In the genomic region with DNA sequence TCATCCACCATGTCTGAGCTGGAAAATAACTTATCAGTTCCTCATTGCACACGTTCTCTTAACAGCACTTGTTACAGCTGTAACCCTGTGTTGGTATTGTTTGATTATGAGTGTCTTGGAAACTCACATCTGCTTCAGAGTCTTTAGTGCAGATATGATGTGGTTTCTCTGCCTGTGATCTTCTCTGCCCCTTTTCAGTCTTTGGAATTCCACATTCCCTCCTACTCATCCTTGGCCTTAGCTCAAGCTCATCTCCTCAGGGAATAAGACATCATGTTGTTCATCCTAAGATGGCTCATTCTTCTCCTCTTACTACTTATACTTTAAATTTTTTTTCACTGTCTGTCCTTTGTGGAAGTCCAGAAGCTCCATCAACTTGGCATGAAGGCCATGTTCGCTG, we compare ENCODE assay signal across 22 cellular contexts.
DNase-seq lines count a peak whose midpoint lies in the region; ATAC-seq and TF ChIP-seq lines count a peak whose summit lies in the region.
"Had no signal": no experiment of that assay in that cellular context is flagged by ENCODE, and none has a peak within 500 bp of the region (broad histone marks: within the 10 kb centered on the region; RNA-seq: fewer than 3 reads in every experiment).

No MANE protein-coding gene starts in this region.

- no peak overlapping the region for H3K4me3 ChIP-seq in fibroblast of mammary gland (ENCODE audit: control insufficient read depth, low read depth, low read length)
- H3K4me3 ChIP-seq in mucosa of descending colon, result no peak overlapping the region
- H3K4me3 ChIP-seq: BLaER1 treated with 17β-estradiol and CSF1 and Interleukin-3, amounts not matched to agents 10 nM and 100 nM; SJSA1 had no signal

- TF ChIP-seq CTCF in fibroblast of mammary gland (conservative IDR thresholded peaks at IDR 0.05; ENCODE audit: control insufficient read depth, insufficient read depth, low read depth, low read length) (no peak), mucosa of descending colon (IDR thresholded peaks at IDR 0.05) (no peak)

- H3K36me3 ChIP-seq in mucosa of descending colon (ENCODE audit: low read depth), result no peaks in the 10 kb centered on the region
- H3K36me3 ChIP-seq: BLaER1 treated with 17β-estradiol and CSF1 and Interleukin-3, amounts not matched to agents 10 nM and 100 nM; SJSA1 had no signal

- no peak overlapping the region for H3K27ac Mint-ChIP-seq in stimulated activated naive CD8-positive, alpha-beta T cell treated with anti-CD3 and anti-CD28 coated beads, Interleukin-15, amount 100 ng/mL, for 72 hours
- H3K27ac Mint-ChIP-seq: CD4-positive, alpha-beta memory T cell; H9 had no signal

- ATAC-seq in mucosa of descending colon (peak; percentile 61), HG03280 (IDR thresholded peaks at IDR 0.05; ENCODE audit: unreplicated experiment) (no peak), HG03432 (IDR thresholded peaks at IDR 0.05; ENCODE audit: unreplicated experiment) (no peak)
- no peak for ATAC-seq in stimulated activated naive CD8-positive, alpha-beta T cell treated with anti-CD3 and anti-CD28 coated beads, Interleukin-15, amount 100 ng/mL, for 72 hours
- ATAC-seq: Right ventricle myocardium inferior had no signal

- intact Hi-C loops in mucosa of descending colon (cut with DNase I, micrococcal nuclease), result loop anchor here in 1 of 2 donors (10.0 kb wide), 1 partner anchor 439 kb away; no protein-coding TSS in a partner anchor

- no peak overlapping the region for H3K4me3 Mint-ChIP-seq in stimulated activated naive CD8-positive, alpha-beta T cell treated with anti-CD3 and anti-CD28 coated beads, Interleukin-15, amount 100 ng/mL, for 72 hours
- H3K4me3 Mint-ChIP-seq: CD4-positive, alpha-beta memory T cell; H9 had no signal

- H3K4me1 ChIP-seq in mucosa of descending colon (ENCODE audit: low read depth), result peaks cover 7% of the 10 kb centered on the region
- H3K4me1 ChIP-seq: BLaER1 treated with 17β-estradiol and CSF1 and Interleukin-3, amounts not matched to agents 10 nM and 100 nM; Caco-2 had no signal

- no peaks in the 10 kb centered on the region for H3K4me1 Mint-ChIP-seq in stimulated activated naive CD8-positive, alpha-beta T cell treated with anti-CD3 and anti-CD28 coated beads, Interleukin-15, amount 100 ng/mL, for 72 hours

- H3K27me3 Mint-ChIP-seq in stimulated activated naive CD8-positive, alpha-beta T cell treated with anti-CD3 and anti-CD28 coated beads, Interleukin-15, amount 100 ng/mL, for 72 hours, result peaks cover 43% of the 10 kb centered on the region

- no peaks in the 10 kb centered on the region for H3K9me3 ChIP-seq in mucosa of descending colon
- H3K9me3 ChIP-seq: BLaER1 treated with 17β-estradiol and CSF1 and Interleukin-3, amounts not matched to agents 10 nM and 100 nM; Caco-2; SJSA1 had no signal

- peak; percentile 4 for DNase-seq in EL
- peak; percentile 83 for DNase-seq in HS-5 (ENCODE audit: low read depth)
- peak; percentile 95 for DNase-seq in fibroblast of mammary gland (ENCODE audit: low read depth)
- no peak for DNase-seq in mucosa of descending colon
- DNase-seq in stimulated activated naive CD8-positive, alpha-beta T cell treated with anti-CD3 and anti-CD28 coated beads, Interleukin-15, amount 100 ng/mL, for 72 hours, result no peak
- no peak for DNase-seq in T-helper 9 cell
- DNase-seq: Caco-2; CD4-positive, alpha-beta memory T cell; DMS 273 treated with DMSO at 0.1 percent for 48 hours; DND-41; H9; KG1; NCI-H1092; NCI-H1436; NCI-H1930; NCI-H345; NCI-H524 treated with DMSO at 0.1 percent for 48 hours had no signal

- H3K9me3 Mint-ChIP-seq in stimulated activated naive CD8-positive, alpha-beta T cell treated with anti-CD3 and anti-CD28 coated beads, Interleukin-15, amount 100 ng/mL, for 72 hours, result peaks cover 0 to 4% of the 10 kb centered on the region in 2 donors

Comparison
In these comparisons a context has a peak if more than half of its experiments do, and no peak if none do; other contexts are left out.
1. DNase-seq: peak in EL (single experiment), HS-5 (single experiment) and fibroblast of mammary gland (single experiment); none in mucosa of descending colon (0 of 3), stimulated activated naive CD8-positive, alpha-beta T cell treated with anti-CD3 and anti-CD28 coated beads, Interleukin-15, amount 100 ng/mL, for 72 hours (0 of 2) and T-helper 9 cell (single experiment).